In the genomic region with DNA sequence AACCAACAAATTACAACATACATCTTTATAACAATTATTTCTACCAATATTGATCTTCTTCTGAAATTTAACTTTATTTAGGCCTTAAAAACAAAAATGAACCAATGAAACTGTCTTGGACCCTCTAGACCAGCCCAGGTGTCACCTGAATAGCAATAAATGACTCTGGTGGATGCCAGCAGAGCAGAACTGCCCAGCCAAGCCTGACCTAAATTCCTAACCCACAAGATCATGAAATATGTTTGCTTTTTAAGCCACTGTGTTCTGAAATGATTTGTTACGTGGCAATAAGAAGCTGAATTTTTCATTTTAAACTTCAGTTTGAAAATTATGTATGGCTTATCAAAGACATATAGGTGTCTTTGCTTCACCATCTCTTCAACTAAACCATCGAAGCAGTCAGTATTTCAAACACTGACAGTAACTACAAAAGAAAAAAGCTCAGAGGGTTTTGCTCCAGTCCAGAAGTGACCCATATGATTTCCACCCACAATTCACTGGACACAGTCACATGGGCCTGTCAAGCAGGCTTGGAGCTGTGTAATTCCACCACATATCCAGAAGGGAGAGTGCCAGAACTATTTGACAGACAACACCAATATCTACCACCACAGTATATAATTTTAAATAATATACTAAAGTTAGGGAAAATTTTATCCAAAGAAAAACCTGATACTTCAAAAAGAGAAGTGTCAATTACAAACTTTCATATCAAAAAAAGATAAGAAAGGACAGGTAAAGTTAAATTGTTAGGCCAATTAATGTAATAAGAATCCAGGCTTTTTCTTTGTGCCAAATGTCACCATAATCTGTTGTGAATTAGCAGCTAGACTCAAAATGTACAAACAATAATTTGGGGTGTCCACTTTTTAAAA, we compare ENCODE assay signal across 8 cellular contexts.
DNase-seq lines count a peak whose midpoint lies in the region; ATAC-seq and TF ChIP-seq lines count a peak whose summit lies in the region.

No MANE protein-coding gene starts in this region.

- peak; percentile 44 for ATAC-seq in GM21619 (IDR thresholded peaks at IDR 0.05; ENCODE audit: unreplicated experiment)

- H3K9me2 ChIP-seq in hepatocyte (replicated peaks; ENCODE audit: insufficient read depth), result no peaks in the 10 kb centered on the region

- CTCF ChIA-PET in activated CD4-positive, alpha-beta memory T cell treated with anti-CD3 and anti-CD28 coated beads for 36 hours (lab: Charles Lee), result interaction anchor here (0.8 to 2.0 kb wide), 4 partner anchors 55 to 365 kb away, joined by 3 to 5 read pairs (median 4); no protein-coding TSS in a partner anchor

- WGBS in adrenal gland, 4 donors, result 32 to 54% (median 49%) methylated on average over 2 of the region's 2 CpGs
- WGBS in hepatocyte (ENCODE audit: low lambda C conversion rate, missing lambda C conversion rate), result 89% methylated on average over 2 of the region's 2 CpGs
- WGBS in stomach, 5 donors, result 40 to 60% (median 45%) methylated on average over 2 of the region's 2 CpGs
- 72 to 89% (median 85%) methylated on average over 2 of the region's 2 CpGs for WGBS in ovary, 3 donors

- TF ChIP-seq EP300 in stomach (IDR thresholded peaks at IDR 0.05) (no peak), ovary (IDR thresholded peaks at IDR 0.05) (no peak)

- no peaks in the 10 kb centered on the region for H3K27me3 ChIP-seq in adrenal gland
- no peaks in the 10 kb centered on the region for H3K27me3 ChIP-seq in hepatocyte
- no peaks in the 10 kb centered on the region for H3K27me3 ChIP-seq in stomach
- H3K27me3 ChIP-seq in ovary, result no peaks in the 10 kb centered on the region

- H3K9me3 ChIP-seq in adrenal gland (replicated peaks in 1 of 3) (no peaks in the 10 kb centered on the region), hepatocyte (ENCODE audit: low read depth) (no peaks in the 10 kb centered on the region), stomach (no peaks in the 10 kb centered on the region), ovary (no peaks in the 10 kb centered on the region)

- no peak overlapping the region for H2AFZ ChIP-seq in hepatocyte

- H3K9me3 Mint-ChIP-seq in activated CD4-positive, alpha-beta memory T cell treated with anti-CD3 and anti-CD28 coated beads for 36 hours, result no peaks in the 10 kb centered on the region

- no peak overlapping the region for H3K4me3 ChIP-seq in adrenal gland
- no peak overlapping the region for H3K4me3 ChIP-seq in hepatocyte
- H3K4me3 ChIP-seq in stomach, result no peak overlapping the region
- H3K4me3 ChIP-seq in ovary, result no peak overlapping the region

- H3K27ac ChIP-seq in adrenal gland, result no peak overlapping the region
- no peak overlapping the region for H3K27ac ChIP-seq in hepatocyte
- peak overlapping the region in 3 of 5 donors; percentile 3 to 22 (median 14) for H3K27ac ChIP-seq in stomach
- H3K27ac ChIP-seq in ovary, result no peak overlapping the region

- H3K4me1 ChIP-seq in adrenal gland (replicated peaks in 1 of 2) (peaks cover 4 to 26% of the 10 kb centered on the region in 2 donors), hepatocyte (ENCODE audit: insufficient read depth) (peaks cover 5% of the 10 kb centered on the region), stomach (peaks cover 18 to 68% (median 42%) of the 10 kb centered on the region in 4 donors), ovary (ENCODE audit: insufficient read depth) (peaks cover 3% of the 10 kb centered on the region)

- no peak overlapping the region for H3K27ac Mint-ChIP-seq in activated CD4-positive, alpha-beta memory T cell treated with anti-CD3 and anti-CD28 coated beads for 36 hours

- H3K36me3 ChIP-seq in adrenal gland (replicated peaks in 1 of 2) (no peaks in the 10 kb centered on the region), hepatocyte (replicated peaks; ENCODE audit: insufficient read depth, low read depth) (no peaks in the 10 kb centered on the region), stomach (peaks cover 0 to 7% (median 0%) of the 10 kb centered on the region in 4 donors), ovary (no peaks in the 10 kb centered on the region)

- H3K27me3 Mint-ChIP-seq in activated CD4-positive, alpha-beta memory T cell treated with anti-CD3 and anti-CD28 coated beads for 36 hours, result no peaks in the 10 kb centered on the region

- H3K4me1 Mint-ChIP-seq in activated CD4-positive, alpha-beta memory T cell treated with anti-CD3 and anti-CD28 coated beads for 36 hours (ENCODE audit: low read depth), result peaks cover 41% of the 10 kb centered on the region

- H3K4me3 Mint-ChIP-seq in activated CD4-positive, alpha-beta memory T cell treated with anti-CD3 and anti-CD28 coated beads for 36 hours, result no peak overlapping the region

- H4K20me1 ChIP-seq in hepatocyte (ENCODE audit: insufficient read depth, poor library complexity, severe bottlenecking), result peaks cover 72% of the 10 kb centered on the region

- no peak overlapping the region for H3K4me2 ChIP-seq in hepatocyte

- TF ChIP-seq CTCF in adrenal gland (IDR thresholded peaks at IDR 0.05) (peak; percentile 8 to 60 (median 47)), hepatocyte (IDR thresholded peaks at IDR 0.05; ENCODE audit: poor library complexity) (peak; percentile 56), stomach (IDR thresholded peaks at IDR 0.05) (peak in 4 of 7 experiments; percentile 22 to 59 (median 38)), ovary (IDR thresholded peaks at IDR 0.05) (no peak)

- TF ChIP-seq POLR2A in adrenal gland (IDR thresholded peaks at IDR 0.05) (no peak), stomach (IDR thresholded peaks at IDR 0.05) (no peak), ovary (IDR thresholded peaks at IDR 0.05) (no peak)

- POLR2A ChIA-PET in activated CD4-positive, alpha-beta memory T cell treated with anti-CD3 and anti-CD28 coated beads for 36 hours (lab: Charles Lee), result no interaction called here

- intact Hi-C loops in adrenal gland (cut with DNase I) (no loop called here), stomach (cut with DNase I; ENCODE audit: low total_unique reads) (loop anchor here (10.0 kb wide), 1 partner anchor 134 kb away; no protein-coding TSS in a partner anchor), ovary (cut with DNase I) (no loop called here)
- intact Hi-C loops in activated CD4-positive, alpha-beta memory T cell treated with anti-CD3 and anti-CD28 coated beads for 36 hours (cut with micrococcal nuclease), result no loop called here

- DNase-seq in ELR (ENCODE audit: low read depth) (peak; percentile 66), LoVo (ENCODE audit: low spot score) (peak; percentile 45), adrenal gland (peak; percentile 31 to 70 (median 57)), hepatocyte (ENCODE audit: low spot score) (peak; percentile 67), stomach (peak; percentile 43), ovary (no peak)
- DNase-seq in activated CD4-positive, alpha-beta memory T cell treated with anti-CD3 and anti-CD28 coated beads for 36 hours, result no peak

- H3K36me3 Mint-ChIP-seq in activated CD4-positive, alpha-beta memory T cell treated with anti-CD3 and anti-CD28 coated beads for 36 hours, result peaks cover 2% of the 10 kb centered on the region

- H3K79me2 ChIP-seq in hepatocyte, result peaks cover 97% of the 10 kb centered on the region

Comparison
In these comparisons a context has a peak if more than half of its experiments do, and no peak if none do; other contexts are left out.
1. DNase-seq: peak in ELR (single experiment), LoVo (single experiment), adrenal gland (7 of 7), hepatocyte (single experiment) and stomach (single experiment); none in activated CD4-positive, alpha-beta memory T cell treated with anti-CD3 and anti-CD28 coated beads for 36 hours (single experiment) and ovary (0 of 5).
2. H3K27ac ChIP-seq: peak in stomach (3 of 5); none in adrenal gland (0 of 5), hepatocyte (single experiment) and ovary (0 of 2).
3. CTCF ChIP-seq: peak in adrenal gland (6 of 6), hepatocyte (single experiment) and stomach (4 of 7); none in ovary (0 of 3).